Comparison of ENCODE assay signal across 21 cellular contexts in the genomic region with DNA sequence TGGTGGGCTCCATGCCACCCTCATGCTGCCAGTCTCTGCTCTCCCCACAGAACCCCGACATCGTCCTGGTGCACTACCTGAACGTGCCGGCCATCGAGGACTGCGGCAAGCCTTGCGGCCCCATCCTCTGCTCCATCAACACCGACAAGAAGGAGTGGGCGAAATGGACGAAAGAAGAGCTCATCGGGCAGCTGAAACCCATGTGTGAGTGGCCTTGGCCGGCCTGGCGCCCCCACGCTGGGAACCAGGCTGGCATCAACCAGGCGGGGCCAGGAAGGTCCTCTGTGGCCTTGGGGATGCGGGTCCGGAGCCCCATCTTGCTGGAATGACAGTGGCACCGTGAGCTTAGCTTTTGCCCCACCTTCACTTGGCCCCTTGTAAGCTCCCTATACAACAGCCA.
DNase-seq lines count a peak whose midpoint lies in the region; ATAC-seq, FAIRE-seq and TF ChIP-seq lines count a peak whose summit lies in the region.
"Had no signal": no experiment of that assay in that cellular context is flagged by ENCODE, and none has a peak within 500 bp of the region (broad histone marks: within the 10 kb centered on the region; RNA-seq: fewer than 3 reads in every experiment).

No MANE protein-coding gene starts in this region.

- no peak for TF ChIP-seq POLR2A in spleen (IDR thresholded peaks at IDR 0.05)
- TF ChIP-seq POLR2A in esophagus muscularis mucosa (IDR thresholded peaks at IDR 0.05; ENCODE audit: low read depth), result no peak

- no peak overlapping the region for H3K4me3 Mint-ChIP-seq in natural killer cell
- H3K4me3 Mint-ChIP-seq: B cell; CD4-positive, CD25-positive, alpha-beta regulatory T cell; CD8-positive, alpha-beta T cell; GM23338; H9 had no signal

- peaks cover 0 to 6% (median 0%) of the 10 kb centered on the region in 11 donors for H3K9me3 ChIP-seq in heart right ventricle
- H3K9me3 ChIP-seq in kidney (ENCODE audit: control insufficient read depth in 1 of 2, low read length in 2 of 2), result peaks cover 0 to 6% of the 10 kb centered on the region in 2 donors
- H3K9me3 ChIP-seq in spleen, result peaks cover 0 to 4% (median 0%) of the 10 kb centered on the region in 8 donors
- H3K9me3 ChIP-seq in esophagus muscularis mucosa, result no peaks in the 10 kb centered on the region
- H3K9me3 ChIP-seq: BLaER1, Caco-2 had no signal

- H3K36me3 Mint-ChIP-seq in natural killer cell, result no peaks in the 10 kb centered on the region
- H3K36me3 Mint-ChIP-seq: CD4-positive, CD25-positive, alpha-beta regulatory T cell; CD8-positive, alpha-beta T cell had no signal

- H3K9me3 Mint-ChIP-seq in natural killer cell, result no peaks in the 10 kb centered on the region
- H3K9me3 Mint-ChIP-seq: CD4-positive, CD25-positive, alpha-beta regulatory T cell; CD8-positive, alpha-beta T cell; GM23338; H9 had no signal

- H3K4me3 ChIP-seq in heart right ventricle (no peak overlapping the region), kidney (ENCODE audit: low read length in 2 of 2) (no peak overlapping the region), spleen (no peak overlapping the region), esophagus muscularis mucosa (no peak overlapping the region)
- H3K4me3 ChIP-seq: BLaER1, GM12878, GM23338 had no signal

- FAIRE-seq in kidney (lab: Jason Lieb, UNC), result no peak
- FAIRE-seq: A204.1, GM12878, GM19239 had no signal

- H3K27ac Mint-ChIP-seq in natural killer cell, result no peak overlapping the region
- H3K27ac Mint-ChIP-seq: B cell; CD4-positive, CD25-positive, alpha-beta regulatory T cell; CD8-positive, alpha-beta T cell; GM23338 had no signal

- WGBS in heart right ventricle, 2 donors, result 91 to 96% methylated on average over 18 of the region's 18 CpGs
- WGBS in spleen, 5 donors, result 84 to 96% (median 94%) methylated on average over 10 to 18 of the region's 18 CpGs
- 95% methylated on average over 16 of the region's 18 CpGs for WGBS in esophagus muscularis mucosa

- no peak overlapping the region for H3K27ac ChIP-seq in heart right ventricle
- no peak overlapping the region for H3K27ac ChIP-seq in kidney (ENCODE audit: low read depth in 2 of 2, low read length in 2 of 2)
- H3K27ac ChIP-seq in spleen, result no peak overlapping the region
- H3K27ac ChIP-seq in esophagus muscularis mucosa (replicated peaks in 1 of 4), result no peak overlapping the region
- H3K27ac ChIP-seq: 22Rv1, BLaER1, C4-2B had no signal

- TF ChIP-seq CTCF in heart right ventricle (IDR thresholded peaks at IDR 0.05), result no peak
- TF ChIP-seq CTCF in kidney (IDR thresholded peaks at IDR 0.05; ENCODE audit: borderline replicate concordance, extremely low read depth, insufficient read depth), result no peak
- TF ChIP-seq CTCF in spleen (IDR thresholded peaks at IDR 0.05 in 8 of 11, conservative IDR thresholded peaks at IDR 0.05 in 3 of 11), result no peak
- TF ChIP-seq CTCF in natural killer cell (IDR thresholded peaks at IDR 0.05), result no peak
- TF ChIP-seq CTCF in esophagus muscularis mucosa (IDR thresholded peaks at IDR 0.05), result no peak

- TF ChIP-seq EP300 in esophagus muscularis mucosa (IDR thresholded peaks at IDR 0.05), result no peak

- no peak overlapping the region for H3K9ac ChIP-seq in kidney (ENCODE audit: low read length in 2 of 2)
- H3K9ac ChIP-seq: BLaER1 had no signal

- DNase-seq in Right ventricle myocardium inferior (ENCODE audit: missing footprints) (peak; percentile 33), heart right ventricle (no peak), kidney (peak; percentile 57), spleen (peak; percentile 64), natural killer cell (no peak), esophagus muscularis mucosa (ENCODE audit: extremely low spot score) (no peak)
- DNase-seq: Caco-2; CD4-positive, CD25-positive, alpha-beta regulatory T cell; CD8-positive, alpha-beta T cell; DND-41; GDM1; H9 had no signal

- H3K36me3 ChIP-seq in heart right ventricle, result no peaks in the 10 kb centered on the region
- no peaks in the 10 kb centered on the region for H3K36me3 ChIP-seq in kidney (ENCODE audit: control insufficient read depth in 1 of 2, insufficient read depth in 2 of 2, low read length in 2 of 2)
- H3K36me3 ChIP-seq in spleen, result no peaks in the 10 kb centered on the region
- no peaks in the 10 kb centered on the region for H3K36me3 ChIP-seq in esophagus muscularis mucosa
- H3K36me3 ChIP-seq: BLaER1 had no signal

- ATAC-seq in Right ventricle myocardium inferior, result no peak
- ATAC-seq in heart right ventricle, result no peak
- ATAC-seq in natural killer cell, result no peak
- ATAC-seq: CD8-positive, alpha-beta T cell; GM12878; HCT116 had no signal

- H3K27me3 Mint-ChIP-seq in natural killer cell (ENCODE audit: low read depth in 2 of 2), result no peaks in the 10 kb centered on the region
- H3K27me3 Mint-ChIP-seq: CD4-positive, CD25-positive, alpha-beta regulatory T cell had no signal

- H3K27me3 ChIP-seq in heart right ventricle (no peaks in the 10 kb centered on the region), spleen (replicated peaks in 1 of 7) (peaks cover 0 to 7% (median 0%) of the 10 kb centered on the region in 7 donors), esophagus muscularis mucosa (no peaks in the 10 kb centered on the region)
- H3K27me3 ChIP-seq: BLaER1 had no signal

- peaks cover 0 to 1% of the 10 kb centered on the region in 2 donors for H3K4me1 Mint-ChIP-seq in natural killer cell
- H3K4me1 Mint-ChIP-seq: B cell; CD4-positive, CD25-positive, alpha-beta regulatory T cell had no signal

- H3K4me1 ChIP-seq in heart right ventricle, result peaks cover 0 to 18% (median 5%) of the 10 kb centered on the region in 9 donors
- H3K4me1 ChIP-seq in kidney (ENCODE audit: control insufficient read depth in 1 of 2, insufficient read depth in 1 of 2, low read depth in 1 of 2, low read length in 2 of 2), result peaks cover 2 to 20% of the 10 kb centered on the region in 2 donors
- peaks cover 0 to 9% (median 0%) of the 10 kb centered on the region in 6 donors for H3K4me1 ChIP-seq in spleen
- H3K4me1 ChIP-seq in esophagus muscularis mucosa, result peaks cover 6 to 7% (median 6%) of the 10 kb centered on the region in 4 donors
- H3K4me1 ChIP-seq: Caco-2 had no signal

- intact Hi-C loops in Right ventricle myocardium inferior (cut with DNase I), result loop anchor here (10.0 kb wide), 1 partner anchor 266 kb away; no protein-coding TSS in a partner anchor
- intact Hi-C loops in heart right ventricle (cut with DNase I), result loop anchor here in 7 of 10 donors (10.0 kb wide), 6 partner anchors 186 to 916 kb away; no protein-coding TSS in a partner anchor
- intact Hi-C loops in kidney (cut with DNase I), result no loop called here
- intact Hi-C loops in spleen (cut with DNase I; ENCODE audit: low total_unique reads), result loop anchor here (10.0 kb wide), 2 partner anchors 596 to 926 kb away; no protein-coding TSS in a partner anchor
- intact Hi-C loops in natural killer cell (cut with micrococcal nuclease), result no loop called here
- intact Hi-C loops in esophagus muscularis mucosa (cut with DNase I), result loop anchor here (10.0 kb wide), 4 partner anchors 416 to 916 kb away; a partner anchor contains a TSS

Comparison
In these comparisons a context has a peak if more than half of its experiments do, and no peak if none do; other contexts are left out.
1. DNase-seq: peak in Right ventricle myocardium inferior (single experiment), kidney (single experiment) and spleen (single experiment); none in heart right ventricle (0 of 2), natural killer cell (single experiment) and esophagus muscularis mucosa (single experiment).
2. intact Hi-C loops: an anchor here in Right ventricle myocardium inferior (10.0 kb wide), heart right ventricle (10.0 kb wide), spleen (10.0 kb wide) and esophagus muscularis mucosa (10.0 kb wide); none called in kidney and natural killer cell.